Comparison of ENCODE assay signal across 1 cellular context in genomic region chr3:155805802-155806618, GRCh38.
TF ChIP-seq lines count a peak whose summit lies in the region.

TSS of gene C3orf33 (minus strand) at chr3:155806278. CDS start at chr3:155806252, 26 bp downstream.

TF ChIP-seq in HEK293, 187 proteins besides CTCF, POLR2A, EP300 and RAD21 (continued from another document and continues in another):
- TF ChIP-seq HIC1 (tag by site-specific recombination; IDR thresholded peaks at IDR 0.05) (peak; percentile 43; the same call in 1 of the 2 replicates), EGR2 (tag by site-specific recombination; IDR thresholded peaks at IDR 0.05; ENCODE audit: low read depth) (no peak), ZIC2 (tag by site-specific recombination; IDR thresholded peaks at IDR 0.05) (0 out of 2 replicates have a peak, but pooled peaks have one; percentile 28), ZNF449 (tag by site-specific recombination; IDR thresholded peaks at IDR 0.05) (0 out of 2 replicates have a peak, but pooled peaks have one; percentile 12), HOXC10 (CRISPR knock-in tag; IDR thresholded peaks at IDR 0.05) (0 out of 2 replicates have a peak, but pooled peaks have one; percentile 18), ZNF10 (tag by site-specific recombination; IDR thresholded peaks at IDR 0.05) (no peak), ZNF768 (tag by site-specific recombination; IDR thresholded peaks at IDR 0.05) (no peak), ZNF555 (tag by site-specific recombination; conservative IDR thresholded peaks at IDR 0.05) (no peak), ZNF184 (tag by site-specific recombination; IDR thresholded peaks at IDR 0.05) (no peak), SP7 (tag by site-specific recombination; IDR thresholded peaks at IDR 0.05) (0 out of 2 replicates have a peak, but pooled peaks have one; percentile 7), ZNF785 (tag by site-specific recombination; IDR thresholded peaks at IDR 0.05) (no peak), ZEB2 (tag by site-specific recombination; IDR thresholded peaks at IDR 0.05) (peak; percentile 72), ZNF600 (tag by site-specific recombination; IDR thresholded peaks at IDR 0.05) (0 out of 2 replicates have a peak, but pooled peaks have one; percentile 27), ZNF558 (tag by site-specific recombination; IDR thresholded peaks at IDR 0.05) (no peak), ZNF791 (tag by site-specific recombination; IDR thresholded peaks at IDR 0.05) (no peak), KLF9 (tag by site-specific recombination; IDR thresholded peaks at IDR 0.05; ENCODE audit: low read depth) (0 out of 2 replicates have a peak, but pooled peaks have one; percentile 38), PATZ1 (tag by site-specific recombination; IDR thresholded peaks at IDR 0.05) (0 out of 2 replicates have a peak, but pooled peaks have one; percentile 43), ZNF366 (tag by site-specific recombination; conservative IDR thresholded peaks at IDR 0.05) (no peak), HOXD13 (CRISPR knock-in tag; IDR thresholded peaks at IDR 0.05; ENCODE audit: borderline replicate concordance) (no peak), ZNF610 (tag by site-specific recombination; IDR thresholded peaks at IDR 0.05; ENCODE audit: borderline replicate concordance) (no peak), ZNF654 (tag by site-specific recombination; IDR thresholded peaks at IDR 0.05; ENCODE audit: low read depth) (peak; percentile 21; the same call in 1 of the 2 replicates), ZFHX2 (tag by site-specific recombination; conservative IDR thresholded peaks at IDR 0.05) (peak; percentile 54), ZSCAN30 (tag by site-specific recombination; IDR thresholded peaks at IDR 0.05) (peak; percentile 86), TSHZ1 (tag by site-specific recombination; IDR thresholded peaks at IDR 0.05; ENCODE audit: borderline replicate concordance) (no peak), ZBTB48 (tag by site-specific recombination; IDR thresholded peaks at IDR 0.05) (0 out of 2 replicates have a peak, but pooled peaks have one; percentile 33), GLIS2 (tag by site-specific recombination; IDR thresholded peaks at IDR 0.05) (peak; percentile 68; the same call in 1 of the 2 replicates), ZNF76 (tag by site-specific recombination; IDR thresholded peaks at IDR 0.05; ENCODE audit: borderline replicate concordance, low read depth) (0 out of 2 replicates have a peak, but pooled peaks have one; percentile 18), ZBTB20 (tag by site-specific recombination; IDR thresholded peaks at IDR 0.05) (peak; percentile 54; the same call in 1 of the 2 replicates), ZNF311 (tag by site-specific recombination; IDR thresholded peaks at IDR 0.05; ENCODE audit: borderline replicate concordance) (no peak), PRDM10 (tag by site-specific recombination; IDR thresholded peaks at IDR 0.05) (peak; percentile 50; the same call in 1 of the 2 replicates), ZNF529 (tag by site-specific recombination; IDR thresholded peaks at IDR 0.05; ENCODE audit: insufficient replicate concordance) (no peak), ZNF629 (tag by site-specific recombination; IDR thresholded peaks at IDR 0.05) (0 out of 2 replicates have a peak, but pooled peaks have one; percentile 11), ZNF202 (tag by site-specific recombination; IDR thresholded peaks at IDR 0.05; ENCODE audit: borderline replicate concordance) (no peak), YY1 (tag by site-specific recombination; IDR thresholded peaks at IDR 0.05) (peak; percentile 83), ZNF501 (tag by site-specific recombination; IDR thresholded peaks at IDR 0.05) (0 out of 2 replicates have a peak, but pooled peaks have one; percentile 50), ZNF140 (tag by site-specific recombination; IDR thresholded peaks at IDR 0.05) (no peak), ZFP37 (tag by site-specific recombination; IDR thresholded peaks at IDR 0.05) (0 out of 2 replicates have a peak, but pooled peaks have one; percentile 46), ZFP69B (tag by site-specific recombination; IDR thresholded peaks at IDR 0.05) (peak; percentile 90), ZBTB8A (tag by site-specific recombination; IDR thresholded peaks at IDR 0.05) (peak; percentile 39; the same call in 1 of the 2 replicates), ZNF335 (tag by site-specific recombination; conservative IDR thresholded peaks at IDR 0.05) (peak; percentile 63), ZNF660 (tag by site-specific recombination; IDR thresholded peaks at IDR 0.05) (peak; percentile 80), ZSCAN18 (tag by site-specific recombination; IDR thresholded peaks at IDR 0.05) (no peak), ZBTB44 (tag by site-specific recombination; IDR thresholded peaks at IDR 0.05) (0 out of 2 replicates have a peak, but pooled peaks have one; percentile 16), ZNF692 (tag by site-specific recombination; IDR thresholded peaks at IDR 0.05) (peak; percentile 92), ZNF777 (tag by site-specific recombination; IDR thresholded peaks at IDR 0.05; ENCODE audit: borderline replicate concordance) (no peak), ZNF623 (tag by site-specific recombination; IDR thresholded peaks at IDR 0.05) (no peak)
